1 cellular context compared by ENCODE assay signal in the genomic region with DNA sequence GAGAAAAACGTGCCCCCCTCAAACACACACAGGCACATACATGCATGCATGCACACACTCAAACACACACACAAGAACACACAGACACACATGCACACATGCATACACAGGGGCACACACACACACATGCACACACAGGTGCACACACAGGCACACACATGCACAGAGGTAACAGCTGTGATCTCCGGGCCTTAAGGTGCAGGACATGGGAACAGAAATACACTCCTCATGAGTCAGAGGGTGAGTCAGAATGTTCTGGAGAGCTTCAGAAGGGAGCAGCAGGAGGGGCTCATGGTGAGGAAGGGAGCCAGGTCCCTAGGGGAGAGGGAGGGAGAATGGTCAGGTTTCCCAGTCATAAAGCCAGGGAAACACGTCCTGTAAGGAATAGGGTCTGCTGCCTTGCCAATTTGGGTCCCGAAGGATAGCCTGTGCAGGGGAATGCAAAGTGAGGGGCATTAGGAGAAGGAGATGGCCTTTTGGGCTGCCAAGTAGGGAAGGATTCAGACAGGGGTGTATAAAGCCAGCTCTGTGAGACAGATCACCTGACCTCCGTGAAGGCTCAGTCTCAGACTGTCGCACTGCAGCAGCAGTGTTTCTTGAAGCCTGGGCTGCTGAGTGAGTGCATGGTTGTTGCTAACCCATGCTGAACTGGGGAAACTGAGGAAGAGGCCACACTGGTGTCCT.
TF ChIP-seq lines count a peak whose summit lies in the region.

No MANE protein-coding gene starts in this region.

TF ChIP-seq in WTC11, 78 proteins besides CTCF, POLR2A, EP300 and RAD21 (continued from another document):
- TF ChIP-seq ARID4B (CRISPR knock-in tag; IDR thresholded peaks at IDR 0.05; ENCODE audit: borderline replicate concordance) (no peak), ZMAT4 (CRISPR knock-in tag; IDR thresholded peaks at IDR 0.05) (no peak), MYBL2 (CRISPR knock-in tag; IDR thresholded peaks at IDR 0.05) (no peak), ETV6 (CRISPR knock-in tag; IDR thresholded peaks at IDR 0.05) (no peak), OVOL2 (CRISPR knock-in tag; IDR thresholded peaks at IDR 0.05; ENCODE audit: borderline replicate concordance) (no peak), SMAD4 (CRISPR knock-in tag; IDR thresholded peaks at IDR 0.05) (no peak), FOXK1 (CRISPR knock-in tag; IDR thresholded peaks at IDR 0.05) (no peak), ATF3 (CRISPR knock-in tag; conservative IDR thresholded peaks at IDR 0.05) (no peak), SP1 (CRISPR knock-in tag; conservative IDR thresholded peaks at IDR 0.05) (no peak), JUN (CRISPR knock-in tag; IDR thresholded peaks at IDR 0.05) (no peak)
- TF ChIP-seq, protein P1, sequence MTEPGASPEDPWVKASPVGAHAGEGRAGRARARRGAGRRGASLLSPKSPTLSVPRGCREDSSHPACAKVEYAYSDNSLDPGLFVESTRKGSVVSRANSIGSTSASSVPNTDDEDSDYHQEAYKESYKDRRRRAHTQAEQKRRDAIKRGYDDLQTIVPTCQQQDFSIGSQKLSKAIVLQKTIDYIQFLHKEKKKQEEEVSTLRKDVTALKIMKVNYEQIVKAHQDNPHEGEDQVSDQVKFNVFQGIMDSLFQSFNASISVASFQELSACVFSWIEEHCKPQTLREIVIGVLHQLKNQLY (CRISPR knock-in tag; IDR thresholded peaks at IDR 0.05): no peak
- TF ChIP-seq, protein P2, sequence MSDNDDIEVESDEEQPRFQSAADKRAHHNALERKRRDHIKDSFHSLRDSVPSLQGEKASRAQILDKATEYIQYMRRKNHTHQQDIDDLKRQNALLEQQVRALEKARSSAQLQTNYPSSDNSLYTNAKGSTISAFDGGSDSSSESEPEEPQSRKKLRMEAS (CRISPR knock-in tag; IDR thresholded peaks at IDR 0.05): no peak
- TF ChIP-seq, protein P3, sequence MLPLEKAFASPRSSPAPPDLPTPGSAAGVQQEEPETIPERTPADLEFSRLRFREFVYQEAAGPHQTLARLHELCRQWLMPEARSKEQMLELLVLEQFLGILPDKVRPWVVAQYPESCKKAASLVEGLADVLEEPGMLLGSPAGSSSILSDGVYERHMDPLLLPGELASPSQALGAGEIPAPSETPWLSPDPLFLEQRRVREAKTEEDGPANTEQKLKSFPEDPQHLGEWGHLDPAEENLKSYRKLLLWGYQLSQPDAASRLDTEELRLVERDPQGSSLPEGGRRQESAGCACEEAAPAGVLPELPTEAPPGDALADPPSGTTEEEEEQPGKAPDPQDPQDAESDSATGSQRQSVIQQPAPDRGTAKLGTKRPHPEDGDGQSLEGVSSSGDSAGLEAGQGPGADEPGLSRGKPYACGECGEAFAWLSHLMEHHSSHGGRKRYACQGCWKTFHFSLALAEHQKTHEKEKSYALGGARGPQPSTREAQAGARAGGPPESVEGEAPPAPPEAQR (CRISPR knock-in tag; IDR thresholded peaks at IDR 0.05): no peak
- TF ChIP-seq, protein P4, sequence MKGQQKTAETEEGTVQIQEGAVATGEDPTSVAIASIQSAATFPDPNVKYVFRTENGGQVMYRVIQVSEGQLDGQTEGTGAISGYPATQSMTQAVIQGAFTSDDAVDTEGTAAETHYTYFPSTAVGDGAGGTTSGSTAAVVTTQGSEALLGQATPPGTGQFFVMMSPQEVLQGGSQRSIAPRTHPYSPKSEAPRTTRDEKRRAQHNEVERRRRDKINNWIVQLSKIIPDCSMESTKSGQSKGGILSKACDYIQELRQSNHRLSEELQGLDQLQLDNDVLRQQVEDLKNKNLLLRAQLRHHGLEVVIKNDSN (CRISPR knock-in tag; IDR thresholded peaks at IDR 0.05): no peak
- TF ChIP-seq, protein P5, sequence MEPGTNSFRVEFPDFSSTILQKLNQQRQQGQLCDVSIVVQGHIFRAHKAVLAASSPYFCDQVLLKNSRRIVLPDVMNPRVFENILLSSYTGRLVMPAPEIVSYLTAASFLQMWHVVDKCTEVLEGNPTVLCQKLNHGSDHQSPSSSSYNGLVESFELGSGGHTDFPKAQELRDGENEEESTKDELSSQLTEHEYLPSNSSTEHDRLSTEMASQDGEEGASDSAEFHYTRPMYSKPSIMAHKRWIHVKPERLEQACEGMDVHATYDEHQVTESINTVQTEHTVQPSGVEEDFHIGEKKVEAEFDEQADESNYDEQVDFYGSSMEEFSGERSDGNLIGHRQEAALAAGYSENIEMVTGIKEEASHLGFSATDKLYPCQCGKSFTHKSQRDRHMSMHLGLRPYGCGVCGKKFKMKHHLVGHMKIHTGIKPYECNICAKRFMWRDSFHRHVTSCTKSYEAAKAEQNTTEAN (CRISPR knock-in tag; IDR thresholded peaks at IDR 0.05): no peak
